ENCODE assay signal across 18 cellular contexts in genomic region chr19:39262496-39262895, GRCh38. TPM values are rescaled to one million over a fixed set of nuclear protein-coding genes. Genes with fewer than 3 reads are reported as not detected.
DNase-seq lines count a peak whose midpoint lies in the region; ATAC-seq and TF ChIP-seq lines count a peak whose summit lies in the region.
"Had no signal": no experiment of that assay in that cellular context is flagged by ENCODE, and none has a peak within 500 bp of the region (broad histone marks: within the 10 kb centered on the region; RNA-seq: fewer than 3 reads in every experiment).

No MANE protein-coding gene starts in this region.

- H3K27ac ChIP-seq in RWPE1 = no peak overlapping the region
- H3K27ac ChIP-seq: HL-60 had no signal

- peaks cover 23% of the 10 kb centered on the region for H3K27me3 Mint-ChIP-seq in activated naive CD4-positive, alpha-beta T cell treated with anti-CD3 and anti-CD28 coated beads, Interleukin-2, amount 50 U/mL, for 24 hours
- peaks cover 75% of the 10 kb centered on the region for H3K27me3 Mint-ChIP-seq in WTC11 (ENCODE audit: low read depth)
- H3K27me3 Mint-ChIP-seq in type B pancreatic cell = peaks cover 49% of the 10 kb centered on the region
- peaks cover 62% of the 10 kb centered on the region for H3K27me3 Mint-ChIP-seq in stimulated activated memory B cell treated with anti-CD40 and anti-IgM and Interleukin-4, amounts not matched to agents 10 μg/mL and 1 μg/mL and 100 μg/mL, for 72 hours

- no peak for DNase-seq in activated naive CD4-positive, alpha-beta T cell treated with anti-CD3 and anti-CD28 coated beads, Interleukin-2, amount 50 U/mL, for 16 hours
- DNase-seq in ELF-1 (ENCODE audit: low read depth, low spot score) (peak; percentile 21), WTC11 (ENCODE audit: low spot score) (peak; percentile 4), type B pancreatic cell (ENCODE audit: extremely low spot score, unreplicated experiment) (no peak), RWPE1 (ENCODE audit: low spot score) (no peak)
- DNase-seq: C1 segment of cervical spinal cord; CD4-positive, CD25-positive, alpha-beta regulatory T cell; COR-L47; GDM1; H9 had no signal

- peaks cover under 1% of the 10 kb centered on the region for H3K9me3 Mint-ChIP-seq in activated naive CD4-positive, alpha-beta T cell treated with anti-CD3 and anti-CD28 coated beads, Interleukin-2, amount 50 U/mL, for 24 hours
- H3K9me3 Mint-ChIP-seq in WTC11 (peaks cover under 1% of the 10 kb centered on the region; the same call in 1 of the 2 replicates), type B pancreatic cell (no peaks in the 10 kb centered on the region)
- no peaks in the 10 kb centered on the region for H3K9me3 Mint-ChIP-seq in stimulated activated memory B cell treated with anti-CD40 and anti-IgM and Interleukin-4, amounts not matched to agents 10 μg/mL and 1 μg/mL and 100 μg/mL, for 72 hours

- H3K4me3 Mint-ChIP-seq in activated naive CD4-positive, alpha-beta T cell treated with anti-CD3 and anti-CD28 coated beads, Interleukin-2, amount 50 U/mL, for 24 hours = no peak overlapping the region
- H3K4me3 Mint-ChIP-seq in WTC11 (no peak overlapping the region), type B pancreatic cell (peak overlapping the region; percentile 61)
- H3K4me3 Mint-ChIP-seq in stimulated activated memory B cell treated with anti-CD40 and anti-IgM and Interleukin-4, amounts not matched to agents 10 μg/mL and 1 μg/mL and 100 μg/mL, for 72 hours = no peak overlapping the region
- H3K4me3 Mint-ChIP-seq: CD4-positive, CD25-positive, alpha-beta regulatory T cell; CD8-positive, alpha-beta memory T cell; H9 had no signal

- no peaks in the 10 kb centered on the region for H3K36me3 Mint-ChIP-seq in activated naive CD4-positive, alpha-beta T cell treated with anti-CD3 and anti-CD28 coated beads, Interleukin-2, amount 50 U/mL, for 24 hours
- H3K36me3 Mint-ChIP-seq in WTC11 (no peaks in the 10 kb centered on the region; the same call in 1 of the 2 replicates), type B pancreatic cell (no peaks in the 10 kb centered on the region)
- H3K36me3 Mint-ChIP-seq in stimulated activated memory B cell treated with anti-CD40 and anti-IgM and Interleukin-4, amounts not matched to agents 10 μg/mL and 1 μg/mL and 100 μg/mL, for 72 hours = no peaks in the 10 kb centered on the region

- TF ChIP-seq CTCF in WTC11 (IDR thresholded peaks at IDR 0.05) (no peak), type B pancreatic cell (conservative IDR thresholded peaks at IDR 0.05) (no peak), RWPE1 (conservative IDR thresholded peaks at IDR 0.05; ENCODE audit: low read depth) (no peak)

- CTCF ChIA-PET in WTC11 (lab: Charles Lee) = no interaction called here
- CTCF ChIA-PET in RWPE1 (lab: Yijun Ruan, JAX) = interaction anchor here (0.6 kb wide), 2 partner anchors 61 to 140 kb away, joined by 3 to 4 read pairs; no protein-coding TSS in a partner anchor

- POLR2A ChIA-PET in WTC11 (lab: Charles Lee) (interaction anchor here (0.8 kb wide), 1 partner anchor 332 kb away, joined by 3 read pairs; the partner anchor contains the start of genes MRPS12 and SARS2), RWPE1 (lab: Yijun Ruan, JAX; ENCODE audit: low non-redundant PET) (no interaction called here)

- peaks cover 7% of the 10 kb centered on the region for H3K4me1 Mint-ChIP-seq in activated naive CD4-positive, alpha-beta T cell treated with anti-CD3 and anti-CD28 coated beads, Interleukin-2, amount 50 U/mL, for 24 hours
- H3K4me1 Mint-ChIP-seq in WTC11 (peaks cover 12% of the 10 kb centered on the region; the same call in 1 of the 2 replicates), type B pancreatic cell (ENCODE audit: unreplicated experiment) (peaks cover 10% of the 10 kb centered on the region)
- no peaks in the 10 kb centered on the region for H3K4me1 Mint-ChIP-seq in stimulated activated memory B cell treated with anti-CD40 and anti-IgM and Interleukin-4, amounts not matched to agents 10 μg/mL and 1 μg/mL and 100 μg/mL, for 72 hours

- H3K27ac Mint-ChIP-seq in activated naive CD4-positive, alpha-beta T cell treated with anti-CD3 and anti-CD28 coated beads, Interleukin-2, amount 50 U/mL, for 24 hours = peak overlapping the region; percentile 32
- no peak overlapping the region for H3K27ac Mint-ChIP-seq in WTC11
- H3K27ac Mint-ChIP-seq in type B pancreatic cell = peak overlapping the region; percentile 39
- H3K27ac Mint-ChIP-seq in stimulated activated memory B cell treated with anti-CD40 and anti-IgM and Interleukin-4, amounts not matched to agents 10 μg/mL and 1 μg/mL and 100 μg/mL, for 72 hours = no peak overlapping the region
- H3K27ac Mint-ChIP-seq: H9 had no signal

- ATAC-seq in WTC11 = no peak
- no peak for ATAC-seq in HG02870 (IDR thresholded peaks at IDR 0.05; ENCODE audit: unreplicated experiment)
- ATAC-seq in stimulated activated memory B cell treated with anti-CD40 and anti-IgM and Interleukin-4, amounts not matched to agents 10 μg/mL and 1 μg/mL and 100 μg/mL, for 72 hours = no peak

TF ChIP-seq in WTC11, 78 proteins besides CTCF, POLR2A, EP300 and RAD21:
- TF ChIP-seq SP1 (CRISPR knock-in tag; conservative IDR thresholded peaks at IDR 0.05) (no peak), MYBL2 (CRISPR knock-in tag; IDR thresholded peaks at IDR 0.05) (no peak), HMGXB4 (CRISPR knock-in tag; IDR thresholded peaks at IDR 0.05) (no peak), CBFB (CRISPR knock-in tag; IDR thresholded peaks at IDR 0.05; ENCODE audit: low read depth) (no peak), CREB1 (CRISPR knock-in tag; IDR thresholded peaks at IDR 0.05) (no peak), NFE2L1 (CRISPR knock-in tag; IDR thresholded peaks at IDR 0.05) (no peak), CREM (CRISPR knock-in tag; IDR thresholded peaks at IDR 0.05) (no peak), ZNF532 (CRISPR knock-in tag; IDR thresholded peaks at IDR 0.05; ENCODE audit: borderline replicate concordance) (no peak), ZNF121 (CRISPR knock-in tag; IDR thresholded peaks at IDR 0.05) (no peak)

RNA-seq across cellular contexts. Expression of gene IFNL2, which starts 5.7 kb away (rescaled TPM):
- not detected in 3 replicates for total RNA-seq in WTC11 (2021)
- total RNA-seq in type B pancreatic cell (ENCODE audit: low replicate concordance) = not detected in 2 replicates
- total RNA-seq: A673; CD4-positive, CD25-positive, alpha-beta regulatory T cell; CD8-positive, alpha-beta memory T cell; H1; H9; HT1080 had no signal

RNA-seq across cellular contexts. Expression of gene IFNL4, which starts 13.8 kb away (rescaled TPM):
- total RNA-seq in WTC11 (2021) (not detected in 3 replicates), type B pancreatic cell (ENCODE audit: low replicate concordance) (not detected in 2 replicates)
- total RNA-seq: A673; CD4-positive, CD25-positive, alpha-beta regulatory T cell; H1; H9; HT1080 had no signal

RNA-seq across cellular contexts. Expression of gene IFNL3, which starts 17.7 kb away (rescaled TPM):
- total RNA-seq in WTC11 (2021) = not detected in 3 replicates
- not detected in 2 replicates for total RNA-seq in type B pancreatic cell (ENCODE audit: low replicate concordance)
- total RNA-seq: A673; CD4-positive, CD25-positive, alpha-beta regulatory T cell; CD8-positive, alpha-beta memory T cell; H1; H9; HT1080 had no signal

RNA-seq across cellular contexts. Expression of gene IFNL1, which starts 33.7 kb away (rescaled TPM):
- total RNA-seq in WTC11 (2021) = not detected in 3 replicates
- not detected in 2 replicates for total RNA-seq in type B pancreatic cell (ENCODE audit: low replicate concordance)
- total RNA-seq: A673; CD4-positive, CD25-positive, alpha-beta regulatory T cell; CD8-positive, alpha-beta memory T cell; H1; H9; HT1080 had no signal

RNA-seq across cellular contexts. Expression of gene LRFN1, which starts 58.2 kb away (rescaled TPM):
- total RNA-seq in WTC11 (2021) = 7.1 to 8.5 TPM (median 8.1 TPM) in 3 replicates
- total RNA-seq in type B pancreatic cell (ENCODE audit: low replicate concordance) = 3.6 and 5.6 TPM in 2 replicates

Comparison
In these comparisons a context has a peak if more than half of its experiments do, and no peak if none do; other contexts are left out.
1. H3K27ac Mint-ChIP-seq: peak in activated naive CD4-positive, alpha-beta T cell treated with anti-CD3 and anti-CD28 coated beads, Interleukin-2, amount 50 U/mL, for 24 hours (single experiment) and type B pancreatic cell (single experiment); none in WTC11 (single experiment) and stimulated activated memory B cell treated with anti-CD40 and anti-IgM and Interleukin-4, amounts not matched to agents 10 μg/mL and 1 μg/mL and 100 μg/mL, for 72 hours (single experiment).
2. DNase-seq: peak in ELF-1 (single experiment) and WTC11 (single experiment); none in activated naive CD4-positive, alpha-beta T cell treated with anti-CD3 and anti-CD28 coated beads, Interleukin-2, amount 50 U/mL, for 16 hours (single experiment), type B pancreatic cell (single experiment) and RWPE1 (single experiment).